In the genomic region with DNA sequence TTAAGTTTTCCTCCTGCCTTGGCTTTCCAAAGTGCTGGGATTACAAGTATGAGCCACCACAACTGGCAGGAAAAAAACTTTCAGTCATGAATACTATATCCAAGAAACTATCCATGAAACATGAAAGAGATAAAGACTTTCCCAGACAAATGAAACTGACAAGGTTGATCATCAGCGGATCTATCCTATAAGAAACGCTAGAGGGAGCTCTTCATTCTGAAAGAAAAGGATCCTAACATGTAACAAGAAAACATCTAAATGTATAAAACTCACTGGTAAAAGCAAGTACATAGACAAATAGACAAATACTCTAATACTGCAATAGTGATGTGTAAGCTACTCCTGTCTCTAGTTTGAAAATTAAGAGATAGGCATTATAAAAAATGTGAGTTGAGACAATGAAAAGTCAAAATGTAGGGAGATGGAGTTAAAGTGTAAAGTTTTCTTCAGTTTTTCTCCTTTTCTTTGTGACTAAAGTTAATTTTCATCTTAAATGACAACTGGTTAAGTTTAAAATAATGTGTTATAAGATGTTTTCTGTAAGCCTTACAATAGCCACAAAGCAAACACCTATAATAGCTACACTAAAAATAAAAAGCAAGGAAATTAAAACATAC, we compare ENCODE assay signal across 8 cellular contexts.
DNase-seq lines count a peak whose midpoint lies in the region; ATAC-seq and TF ChIP-seq lines count a peak whose summit lies in the region.

No MANE protein-coding gene starts in this region.

- intact Hi-C loops in CD14-positive monocyte (cut with micrococcal nuclease) (loop anchor here (5.0 to 10.0 kb wide), 2 partner anchors 111 to 264 kb away; partner anchors contain the start of genes ASGR1 (in 2 of the 2) and BCL6B (in 2 of the 2)), spleen (cut with DNase I; ENCODE audit: low total_unique reads) (loop anchor here (2.0 to 5.0 kb wide), 3 partner anchors 94 to 226 kb away; partner anchors contain the start of gene BCL6B)

- H3K27ac ChIP-seq in spleen, result no peak overlapping the region

- DNase-seq in CD14-positive monocyte (ENCODE audit: low spot score), result no peak
- peak; percentile 48 for DNase-seq in HT1080 (ENCODE audit: low read depth)
- peak; percentile 68 for DNase-seq in SK-MEL-5 (ENCODE audit: low read depth, low spot score)
- DNase-seq in fibroblast of villous mesenchyme (ENCODE audit: low read depth), result peak; percentile 51
- no peak for DNase-seq in spleen
- no peak for DNase-seq in 8988T
- DNase-seq in hypothalamus (lab: John Stamatoyannopoulos, UW), result no peak

- TF ChIP-seq CTCF in CD14-positive monocyte (IDR thresholded peaks at IDR 0.05) (peak; percentile 76), fibroblast of villous mesenchyme (IDR thresholded peaks at IDR 0.05; ENCODE audit: insufficient read depth, low read depth, low read length) (peak; percentile 71), spleen (IDR thresholded peaks at IDR 0.05 in 8 of 11, conservative IDR thresholded peaks at IDR 0.05 in 3 of 11) (peak in 10 of 11 experiments; percentile 39 to 75 (median 62))

- peaks cover 0 to 11% (median 0%) of the 10 kb centered on the region in 7 donors for H3K27me3 ChIP-seq in spleen (replicated peaks in 1 of 7)

- peaks cover 5 to 9% (median 7%) of the 10 kb centered on the region in 3 donors for H3K27me3 Mint-ChIP-seq in CD14-positive monocyte (ENCODE audit: low read depth in 3 of 3)

- peaks cover 20% of the 10 kb centered on the region for H3K4me1 Mint-ChIP-seq in CD14-positive monocyte

- H3K4me3 ChIP-seq in fibroblast of villous mesenchyme (ENCODE audit: low read depth, low read length), result no peak overlapping the region
- no peak overlapping the region for H3K4me3 ChIP-seq in spleen

- no peak for TF ChIP-seq POLR2A in spleen (IDR thresholded peaks at IDR 0.05)

- H3K4me1 ChIP-seq in spleen, result peaks cover 4 to 42% (median 20%) of the 10 kb centered on the region in 6 donors

- ATAC-seq in GM21515 (IDR thresholded peaks at IDR 0.05; ENCODE audit: unreplicated experiment), result no peak

- in situ Hi-C loops in SK-MEL-5 (cut with HindIII; ENCODE audit: low pct_unique_long_range_greater_than_20kb, low sequenced_read_pairs), result no loop called here

- WGBS in spleen, 5 donors, result 0 to 9% (median 6%) methylated on average over 2 of the region's 2 CpGs

- no peaks in the 10 kb centered on the region for H3K9me3 Mint-ChIP-seq in CD14-positive monocyte

- no peak overlapping the region for H3K4me3 Mint-ChIP-seq in CD14-positive monocyte

- H3K9me3 ChIP-seq in spleen, result no peaks in the 10 kb centered on the region

- no peaks in the 10 kb centered on the region for H3K36me3 ChIP-seq in spleen

- H3K27ac Mint-ChIP-seq in CD14-positive monocyte, result no peak overlapping the region

- no peaks in the 10 kb centered on the region for H3K36me3 Mint-ChIP-seq in CD14-positive monocyte

Comparison
In these comparisons a context has a peak if more than half of its experiments do, and no peak if none do; other contexts are left out.
1. DNase-seq: peak in HT1080 (single experiment), SK-MEL-5 (single experiment) and fibroblast of villous mesenchyme (single experiment); none in CD14-positive monocyte (single experiment), spleen (single experiment), 8988T (single experiment) and hypothalamus (0 of 51).
2. Peak in every context shown above with its lines, with median percentiles within 50 percentile points of each other: CTCF ChIP-seq.